ENCODE assay signal across 9 cellular contexts in genomic region chr17:50541402-50541915, GRCh38. TPM values are rescaled to one million over a fixed set of nuclear protein-coding genes. Genes with fewer than 3 reads are reported as not detected.
DNase-seq lines count a peak whose midpoint lies in the region; ATAC-seq, FAIRE-seq and TF ChIP-seq lines count a peak whose summit lies in the region.
"Had no signal": no experiment of that assay in that cellular context is flagged by ENCODE, and none has a peak within 500 bp of the region (broad histone marks: within the 10 kb centered on the region; RNA-seq: fewer than 3 reads in every experiment).

No MANE protein-coding gene starts in this region.

- no peak for TF ChIP-seq RAD21 in IMR-90 (IDR thresholded peaks at IDR 0.05; ENCODE audit: low read length)

- H3K4me3 Mint-ChIP-seq in chondrocyte (ENCODE audit: unreplicated experiment) (peak overlapping the region; percentile 79), natural killer cell (peak overlapping the region; percentile 85)

- peak overlapping the region; percentile 71 for H3K9ac ChIP-seq in IMR-90 (ENCODE audit: low read depth, low read length)

- no peak for FAIRE-seq in H54 (lab: Jason Lieb, UNC)

- H3K4me1 ChIP-seq in IMR-90 (ENCODE audit: control insufficient read depth, insufficient read depth, low read length): peaks cover 12% of the 10 kb centered on the region; the same call in 1 of the 2 replicates

- in situ Hi-C loops in IMR-90 (cut with MboI; ENCODE audit: low sequenced_read_pairs): loop anchor here (10.0 kb wide), 1 partner anchor 413 kb away; no protein-coding TSS in a partner anchor

- H4K8ac ChIP-seq in IMR-90 (ENCODE audit: low read depth in 2 of 2, low read length in 2 of 2): peak overlapping the region; percentile 38 to 97

- H3K27ac Mint-ChIP-seq in chondrocyte (ENCODE audit: unreplicated experiment) (peak overlapping the region; percentile 12), natural killer cell (peak overlapping the region in 1 of 2 donors; percentile 48)

- H3K36me3 ChIP-seq in IMR-90 (ENCODE audit: control insufficient read depth, insufficient read depth, low read length): no peaks in the 10 kb centered on the region

- TF ChIP-seq CTCF in AG04450 (IDR thresholded peaks at IDR 0.05; ENCODE audit: low read depth, low read length) (no peak), IMR-90 (conservative IDR thresholded peaks at IDR 0.05; ENCODE audit: low read depth, low read length) (no peak), chondrocyte (IDR thresholded peaks at IDR 0.05) (no peak), natural killer cell (IDR thresholded peaks at IDR 0.05) (no peak)

- H3K27ac ChIP-seq in AG04450 (ENCODE audit: low read depth, low read length) (no peak overlapping the region), IMR-90 (ENCODE audit: insufficient read depth, low read length) (peak overlapping the region; percentile 52; the same call in 1 of the 2 replicates)

- dilution Hi-C loops in IMR-90 (cut with HindIII; ENCODE audit: low sequenced_read_pairs, unreplicated experiment): no loop called here

- H3K9me3 ChIP-seq in AG04450 (ENCODE audit: control insufficient read depth, insufficient read depth, low read length) (no peaks in the 10 kb centered on the region; the same call in 1 of the 2 replicates), IMR-90 (ENCODE audit: control insufficient read depth, insufficient read depth, low read length) (no peaks in the 10 kb centered on the region)

- no peak for ATAC-seq in IMR-90 (ENCODE audit: low read depth)
- ATAC-seq in natural killer cell: no peak

- DNase-seq in AG04450 (ENCODE audit: low read depth, low spot score): no peak
- DNase-seq in IMR-90: no peak
- no peak for DNase-seq in chondrocyte (ENCODE audit: low spot score)
- DNase-seq in natural killer cell: no peak
- DNase-seq in OCI-M1 (lab: John Stamatoyannopoulos, UW): no peak
- no peak for DNase-seq in H54 (ENCODE audit: insufficient read length, low spot score)
- no peak for DNase-seq in GOT3 (lab: John Stamatoyannopoulos, UW)
- no peak for DNase-seq in epidermal melanocyte (ENCODE audit: insufficient read length, low spot score)

- H2BK20ac ChIP-seq in IMR-90 (ENCODE audit: low read depth, low read length): no peak overlapping the region

- peak overlapping the region; percentile 91 for H3K14ac ChIP-seq in IMR-90 (replicated peaks; ENCODE audit: low read depth, low read length)

- H2BK15ac ChIP-seq in IMR-90 (ENCODE audit: low read depth, low read length): no peak overlapping the region; the same call in 2 of the 3 replicates

- CTCF ChIA-PET in AG04450 (lab: Charles Lee): interaction anchor here (0.9 to 2.1 kb wide), 7 partner anchors 9 to 301 kb away, joined by 3 to 16 read pairs (median 4); no protein-coding TSS in a partner anchor
- CTCF ChIA-PET in IMR-90 (lab: Yijun Ruan, JAX): no interaction called here

- H3K9me1 ChIP-seq in IMR-90 (ENCODE audit: insufficient read depth, low read length): peaks cover 4% of the 10 kb centered on the region

- intact Hi-C loops in IMR-90 (cut with micrococcal nuclease) (loop anchor here (10.0 kb wide), 1 partner anchor 413 kb away; no protein-coding TSS in a partner anchor), natural killer cell (cut with micrococcal nuclease) (loop anchor here (5.0 to 10.0 kb wide), 2 partner anchors 64 to 143 kb away; partner anchors contain the start of gene RSAD1)

- BruUV-seq in IMR-90 (replicated peaks; lab: Mats Ljungman, UMichigan): no TSS peak

- H3K4ac ChIP-seq in IMR-90 (ENCODE audit: low read depth, low read length): peak overlapping the region; percentile 87

- H3K27me3 ChIP-seq in AG04450 (ENCODE audit: control insufficient read depth, insufficient read depth, low read length) (no peaks in the 10 kb centered on the region), IMR-90 (ENCODE audit: control insufficient read depth, insufficient read depth, low read length) (no peaks in the 10 kb centered on the region)

- H2AK9ac ChIP-seq in IMR-90 (replicated peaks; ENCODE audit: low read depth, low read length, poor library complexity): peak overlapping the region; percentile 86

- no peaks in the 10 kb centered on the region for H3K9me3 Mint-ChIP-seq in chondrocyte (ENCODE audit: low read depth)
- H3K9me3 Mint-ChIP-seq in natural killer cell: no peaks in the 10 kb centered on the region

- TF ChIP-seq POLR2A in IMR-90 (IDR thresholded peaks at IDR 0.05; ENCODE audit: low read depth, low read length) (no peak), H54 (IDR thresholded peaks at IDR 0.05; ENCODE audit: low read depth, low read length) (no peak)

- no peak overlapping the region for H3K18ac ChIP-seq in IMR-90 (ENCODE audit: low read depth, low read length)

- H3K27me3 Mint-ChIP-seq in chondrocyte (ENCODE audit: low read depth) (peaks cover 2% of the 10 kb centered on the region), natural killer cell (ENCODE audit: low read depth in 2 of 2) (peaks cover 14 to 17% of the 10 kb centered on the region in 2 donors)

- peak overlapping the region; percentile 70; the same call in 1 of the 2 replicates for H3K23ac ChIP-seq in IMR-90 (ENCODE audit: low read depth, low read length)

- POLR2A ChIA-PET in AG04450 (lab: Yijun Ruan, JAX) (interaction anchor here (0.6 to 1.2 kb wide), 4 partner anchors 9 to 176 kb away, joined by 3 to 6 read pairs (median 4); no protein-coding TSS in a partner anchor), IMR-90 (lab: Charles Lee; ENCODE audit: unreplicated experiment) (no interaction called here)

- H3K79me1 ChIP-seq in IMR-90 (ENCODE audit: low read depth in 1 of 2, low read length in 2 of 2): peaks cover 0 to 7% of the 10 kb centered on the region in 2 experiments; a peak in 2 of 4 replicates

- H4K20me1 ChIP-seq in IMR-90 (ENCODE audit: insufficient read depth, low read length): no peaks in the 10 kb centered on the region

- peak overlapping the region; percentile 61 for H3K4me3 ChIP-seq in AG04450 (ENCODE audit: low read depth, low read length)
- peak overlapping the region; percentile 65 for H3K4me3 ChIP-seq in IMR-90 (ENCODE audit: insufficient read depth, low read depth, low read length)

- H2AK5ac ChIP-seq in IMR-90 (ENCODE audit: low read depth, low read length): peak overlapping the region; percentile 43; the same call in 1 of the 2 replicates

- H2AFZ ChIP-seq in IMR-90 (replicated peaks; ENCODE audit: low read length, poor library complexity): peak overlapping the region; percentile 97

- H3K4me2 ChIP-seq in IMR-90 (ENCODE audit: low read depth, low read length): peak overlapping the region; percentile 74

- H3K36me3 Mint-ChIP-seq in chondrocyte (ENCODE audit: low read depth): no peaks in the 10 kb centered on the region
- no peaks in the 10 kb centered on the region for H3K36me3 Mint-ChIP-seq in natural killer cell

- H2BK120ac ChIP-seq in IMR-90 (ENCODE audit: low read depth, low read length): peak overlapping the region; percentile 71

- H4K5ac ChIP-seq in IMR-90 (ENCODE audit: low read depth, low read length): peak overlapping the region; percentile 63

- H3K4me1 Mint-ChIP-seq in chondrocyte (ENCODE audit: low read depth) (peaks cover 14% of the 10 kb centered on the region), natural killer cell (peaks cover 15 to 21% of the 10 kb centered on the region in 2 donors)

- peak overlapping the region; percentile 59 for H4K91ac ChIP-seq in IMR-90 (ENCODE audit: insufficient read depth, low read depth, low read length)

- no peak overlapping the region for H2BK5ac ChIP-seq in IMR-90 (ENCODE audit: low read depth, low read length, poor library complexity, severe bottlenecking)

- H3K56ac ChIP-seq in IMR-90 (ENCODE audit: extremely low read depth, insufficient read depth, low read length): no peak overlapping the region

- WGBS in IMR-90 (ENCODE audit: extremely low coverage in 2 of 2, insufficient read length in 1 of 2), 2 experiments: 32% methylated on average over 21 of the region's 25 CpGs; no CpG with 5 or more reads in 1 of the 2 experiments

TF ChIP-seq in IMR-90, 13 proteins besides CTCF, POLR2A, EP300 and RAD21 (continues in another document):
- TF ChIP-seq RCOR1 (IDR thresholded peaks at IDR 0.05; ENCODE audit: insufficient replicate concordance, low read length): no peak
- no peak for TF ChIP-seq MAFK (IDR thresholded peaks at IDR 0.05; ENCODE audit: low read depth, low read length)
- no peak for TF ChIP-seq MAZ (IDR thresholded peaks at IDR 0.05; ENCODE audit: borderline replicate concordance, low read depth, low read length)
- TF ChIP-seq NFE2L2 (IDR thresholded peaks at IDR 0.05; ENCODE audit: low read depth, low read length): no peak
- no peak for TF ChIP-seq MXI1 (IDR thresholded peaks at IDR 0.05; ENCODE audit: borderline replicate concordance, low read depth, low read length)

RNA-seq across cellular contexts. Expression of gene SPATA20, which starts 5.5 kb away (rescaled TPM):
- polyA plus RNA-seq in AG04450 (2011; rRNA removed) (17.1 and 25.1 TPM in 2 replicates), IMR-90 (2012; rRNA removed) (31.9 and 35.0 TPM in 2 replicates)
- polyA minus RNA-seq in AG04450 (2011; rRNA and poly(A)+ RNA removed): 19.9 and 31.0 TPM in 2 replicates
- total RNA-seq in IMR-90 (2012; rRNA removed) (15.6 and 17.0 TPM in 2 replicates), chondrocyte (51.0 to 60.1 TPM (median 51.8 TPM) in 3 replicates), natural killer cell (10 to 100 TPM; 30.7 to 45.5 (median 32.5) TPM)
- 22.4 and 29.6 TPM in 2 replicates for polyA plus RNA-seq in IMR-90 (2012; cell fraction: cytosol; rRNA removed)
- polyA plus RNA-seq in IMR-90 (2012; cell fraction: nucleus; rRNA removed; ENCODE audit: low replicate concordance): 207 and 453 TPM in 2 replicates

RNA-seq across cellular contexts. Expression of gene EPN3, which starts 8.9 kb away (rescaled TPM):
- polyA plus RNA-seq in AG04450 (2011; rRNA removed) (not detected in 2 replicates), IMR-90 (2012; rRNA removed) (0.09 TPM in 1 of 2 replicates, not detected in the other)
- polyA minus RNA-seq in AG04450 (2011; rRNA and poly(A)+ RNA removed): 0.09 TPM in 1 of 2 replicates, not detected in the other
- total RNA-seq in IMR-90 (2012; rRNA removed) (not detected in 2 replicates), chondrocyte (not detected in 3 replicates), natural killer cell (not detected)
- polyA plus RNA-seq in IMR-90 (2012; cell fraction: cytosol; rRNA removed): 0.07 TPM in 1 of 2 replicates, not detected in the other
- 0.07 TPM in 1 of 2 replicates, not detected in the other for polyA plus RNA-seq in IMR-90 (2012; cell fraction: nucleus; rRNA removed; ENCODE audit: low replicate concordance)

RNA-seq across cellular contexts. Expression of gene CACNA1G, which starts 19.1 kb away (rescaled TPM):
- 0.05 TPM in 1 of 2 replicates, not detected in the other for polyA plus RNA-seq in AG04450 (2011; rRNA removed)
- 0.14 TPM in 1 of 2 replicates, not detected in the other for polyA minus RNA-seq in AG04450 (2011; rRNA and poly(A)+ RNA removed)
- under 0.01 TPM in 1 of 2 replicates, not detected in the other for total RNA-seq in IMR-90 (2012; rRNA removed)
- polyA plus RNA-seq in IMR-90 (2012; rRNA removed): 0.03 TPM in 2 replicates
- 0.08 TPM in 1 of 2 replicates, not detected in the other for polyA plus RNA-seq in IMR-90 (2012; cell fraction: cytosol; rRNA removed)
- 0.08 and 0.10 TPM in 2 replicates for polyA plus RNA-seq in IMR-90 (2012; cell fraction: nucleus; rRNA removed; ENCODE audit: low replicate concordance)
- total RNA-seq in chondrocyte: 0.05 to 0.41 TPM (median 0.10 TPM) in 3 replicates
- total RNA-seq in natural killer cell: not detected
- total RNA-seq: T-helper 1 cell treated with Interleukin-12 subunit alpha and Interleukin-12 subunit beta and Interleukin-4 antibody, amounts not matched to agents 30 ng/mL and 1 ng/mL, for 36 hours had no signal

RNA-seq across cellular contexts. Expression of gene MYCBPAP, which starts 33.2 kb away (rescaled TPM):
- 0.11 and 0.17 TPM in 2 replicates for polyA plus RNA-seq in AG04450 (2011; rRNA removed)
- polyA minus RNA-seq in AG04450 (2011; rRNA and poly(A)+ RNA removed): 0.48 TPM in 1 of 2 replicates, not detected in the other
- under 0.01 and 0.18 TPM in 2 replicates for total RNA-seq in IMR-90 (2012; rRNA removed)
- 0.17 and 0.30 TPM in 2 replicates for polyA plus RNA-seq in IMR-90 (2012; rRNA removed)
- 0.07 and 0.42 TPM in 2 replicates for polyA plus RNA-seq in IMR-90 (2012; cell fraction: cytosol; rRNA removed)
- polyA plus RNA-seq in IMR-90 (2012; cell fraction: nucleus; rRNA removed; ENCODE audit: low replicate concordance): 0.82 and 2.1 TPM in 2 replicates
- total RNA-seq in chondrocyte: 0.99 to 1.2 TPM (median 1.00 TPM) in 3 replicates
- 1 to 10 TPM in 1 of 3 donors, under 1 TPM in 2; 0.26 to 4.9 (median 0.70) TPM for total RNA-seq in natural killer cell
